Comparison of ENCODE assay signal across 7 cellular contexts in genomic region chr2:218529990-218530389, GRCh38.
"Had no signal": no experiment of that assay in that cellular context is flagged by ENCODE, and none has a peak within 500 bp of the region (broad histone marks: within the 10 kb centered on the region; RNA-seq: fewer than 3 reads in every experiment).

No MANE protein-coding gene starts in this region.

- DNase-seq: GDM1, GF-D8 had no signal

- H3K4me3 ChIP-seq: GM12878 had no signal

- FAIRE-seq: GM12878, GM12891, GM12892, GM18507, GM19239 had no signal
